Comparison of ENCODE assay signal across 14 cellular contexts in genomic region chr19:1789282-1790020, GRCh38. TPM values are rescaled to one million over a fixed set of nuclear protein-coding genes. Genes with fewer than 3 reads are reported as not detected.
DNase-seq lines count a peak whose midpoint lies in the region; ATAC-seq and TF ChIP-seq lines count a peak whose summit lies in the region.
"Had no signal": no experiment of that assay in that cellular context is flagged by ENCODE, and none has a peak within 500 bp of the region (broad histone marks: within the 10 kb centered on the region; RNA-seq: fewer than 3 reads in every experiment).

No MANE protein-coding gene starts in this region.

- intact Hi-C loops in left ventricle myocardium inferior (cut with micrococcal nuclease): no loop called here
- intact Hi-C loops in dendritic cell treated with granulocyte-macrophage colony-stimulating factor and Interleukin-4, amounts not matched to agents 40 ng/mL and 50 ng/mL, for 4 days (cut with micrococcal nuclease): loop anchor here (5.0 kb wide), 1 partner anchor 38 kb away; no protein-coding TSS in a partner anchor
- intact Hi-C loops in left lung (cut with DNase I): no loop called here
- intact Hi-C loops in activated CD8-positive, alpha-beta T cell treated with anti-CD3 and anti-CD28 coated beads for 36 hours (cut with micrococcal nuclease): no loop called here

- DNase-seq in left ventricle myocardium inferior: no peak
- DNase-seq in right atrium auricular region (ENCODE audit: low spot score): no peak
- no peak for DNase-seq in left lung
- DNase-seq in CD1c-positive myeloid dendritic cell (ENCODE audit: extremely low spot score): no peak
- DNase-seq in activated CD8-positive, alpha-beta T cell treated with anti-CD3 and anti-CD28 coated beads for 36 hours: no peak
- DNase-seq in iPS-NIHi7 (ENCODE audit: extremely low spot score): no peak
- DNase-seq in Peyer's patch: no peak
- DNase-seq: NCI-H1105, NCI-H510A had no signal

- CTCF ChIA-PET in activated CD8-positive, alpha-beta T cell treated with anti-CD3 and anti-CD28 coated beads for 36 hours (lab: Charles Lee): interaction anchor here (0.7 to 2.9 kb wide), 6 partner anchors 9 to 117 kb away, joined by 3 to 12 read pairs (median 4); no protein-coding TSS in a partner anchor

- H3K36me3 Mint-ChIP-seq in dendritic cell treated with granulocyte-macrophage colony-stimulating factor and Interleukin-4, amounts not matched to agents 40 ng/mL and 50 ng/mL, for 4 days (ENCODE audit: low read depth): no peaks in the 10 kb centered on the region
- no peaks in the 10 kb centered on the region for H3K36me3 Mint-ChIP-seq in activated CD8-positive, alpha-beta T cell treated with anti-CD3 and anti-CD28 coated beads for 36 hours (ENCODE audit: low read depth)
- H3K36me3 Mint-ChIP-seq: activated CD4-positive, alpha-beta memory T cell treated with anti-CD3 and anti-CD28 coated beads for 36 hours had no signal

- peaks cover 77% of the 10 kb centered on the region for H3K27me3 ChIP-seq in left ventricle myocardium inferior (ENCODE audit: low read depth)
- H3K27me3 ChIP-seq in right atrium auricular region: peaks cover 5 to 9% of the 10 kb centered on the region in 2 donors
- H3K27me3 ChIP-seq in left lung: peaks cover 0 to 76% of the 10 kb centered on the region in 2 donors
- H3K27me3 ChIP-seq in Peyer's patch: no peaks in the 10 kb centered on the region

- H3K4me1 ChIP-seq in left ventricle myocardium inferior: peaks cover 12% of the 10 kb centered on the region
- H3K4me1 ChIP-seq in right atrium auricular region: peaks cover 0 to 13% of the 10 kb centered on the region in 2 donors
- peaks cover 0 to 6% of the 10 kb centered on the region in 2 donors for H3K4me1 ChIP-seq in left lung
- H3K4me1 ChIP-seq in Peyer's patch: peaks cover 0 to 5% (median 0%) of the 10 kb centered on the region in 4 donors
- H3K4me1 ChIP-seq: prostate gland had no signal

- H3K4me3 Mint-ChIP-seq in dendritic cell treated with granulocyte-macrophage colony-stimulating factor and Interleukin-4, amounts not matched to agents 40 ng/mL and 50 ng/mL, for 4 days: peak overlapping the region; percentile 48
- H3K4me3 Mint-ChIP-seq in activated CD8-positive, alpha-beta T cell treated with anti-CD3 and anti-CD28 coated beads for 36 hours: no peak overlapping the region
- H3K4me3 Mint-ChIP-seq: activated CD4-positive, alpha-beta memory T cell treated with anti-CD3 and anti-CD28 coated beads for 36 hours had no signal

- H3K9me3 ChIP-seq in left ventricle myocardium inferior (replicated peaks) (no peaks in the 10 kb centered on the region), right atrium auricular region (no peaks in the 10 kb centered on the region), left lung (peaks cover 0 to 3% of the 10 kb centered on the region in 2 donors), Peyer's patch (no peaks in the 10 kb centered on the region)
- H3K9me3 ChIP-seq: prostate gland had no signal

- peaks cover 45% of the 10 kb centered on the region for H3K27me3 Mint-ChIP-seq in dendritic cell treated with granulocyte-macrophage colony-stimulating factor and Interleukin-4, amounts not matched to agents 40 ng/mL and 50 ng/mL, for 4 days
- peaks cover 11% of the 10 kb centered on the region for H3K27me3 Mint-ChIP-seq in activated CD8-positive, alpha-beta T cell treated with anti-CD3 and anti-CD28 coated beads for 36 hours

- H3K36me3 ChIP-seq in left ventricle myocardium inferior (no peaks in the 10 kb centered on the region), right atrium auricular region (no peaks in the 10 kb centered on the region), left lung (no peaks in the 10 kb centered on the region), Peyer's patch (no peaks in the 10 kb centered on the region)
- H3K36me3 ChIP-seq: prostate gland had no signal

- TF ChIP-seq POLR2A in Peyer's patch (IDR thresholded peaks at IDR 0.05): no peak

- POLR2A ChIA-PET in activated CD8-positive, alpha-beta T cell treated with anti-CD3 and anti-CD28 coated beads for 36 hours (lab: Charles Lee): no interaction called here

- TF ChIP-seq CTCF in left ventricle myocardium inferior (IDR thresholded peaks at IDR 0.05; ENCODE audit: borderline replicate concordance): no peak
- no peak for TF ChIP-seq CTCF in right atrium auricular region (IDR thresholded peaks at IDR 0.05)
- no peak for TF ChIP-seq CTCF in left lung (IDR thresholded peaks at IDR 0.05)
- TF ChIP-seq CTCF in activated CD8-positive, alpha-beta T cell treated with anti-CD3 and anti-CD28 coated beads for 36 hours (IDR thresholded peaks at IDR 0.05): no peak
- no peak for TF ChIP-seq CTCF in Peyer's patch (IDR thresholded peaks at IDR 0.05)

- H3K4me1 Mint-ChIP-seq in dendritic cell treated with granulocyte-macrophage colony-stimulating factor and Interleukin-4, amounts not matched to agents 40 ng/mL and 50 ng/mL, for 4 days (ENCODE audit: low read depth): peaks cover 9% of the 10 kb centered on the region
- peaks cover 4% of the 10 kb centered on the region for H3K4me1 Mint-ChIP-seq in activated CD8-positive, alpha-beta T cell treated with anti-CD3 and anti-CD28 coated beads for 36 hours (ENCODE audit: low read depth)

- H3K27ac ChIP-seq in left ventricle myocardium inferior (replicated peaks) (no peak overlapping the region), right atrium auricular region (no peak overlapping the region), left lung (no peak overlapping the region), Peyer's patch (no peak overlapping the region)
- H3K27ac ChIP-seq: prostate gland, RWPE1 had no signal

- H3K4me3 ChIP-seq in left ventricle myocardium inferior (peak overlapping the region; percentile 51), right atrium auricular region (peak overlapping the region in 1 of 2 donors; percentile 33), left lung (no peak overlapping the region), Peyer's patch (no peak overlapping the region)
- H3K4me3 ChIP-seq: prostate gland had no signal

- ATAC-seq in left lung: peak; percentile 25
- no peak for ATAC-seq in activated CD8-positive, alpha-beta T cell treated with anti-CD3 and anti-CD28 coated beads for 36 hours

- H3K9me3 Mint-ChIP-seq in dendritic cell treated with granulocyte-macrophage colony-stimulating factor and Interleukin-4, amounts not matched to agents 40 ng/mL and 50 ng/mL, for 4 days: no peaks in the 10 kb centered on the region
- H3K9me3 Mint-ChIP-seq in activated CD8-positive, alpha-beta T cell treated with anti-CD3 and anti-CD28 coated beads for 36 hours: no peaks in the 10 kb centered on the region
- H3K9me3 Mint-ChIP-seq: activated CD4-positive, alpha-beta memory T cell treated with anti-CD3 and anti-CD28 coated beads for 36 hours had no signal

- H3K27ac Mint-ChIP-seq in dendritic cell treated with granulocyte-macrophage colony-stimulating factor and Interleukin-4, amounts not matched to agents 40 ng/mL and 50 ng/mL, for 4 days: no peak overlapping the region
- no peak overlapping the region for H3K27ac Mint-ChIP-seq in activated CD8-positive, alpha-beta T cell treated with anti-CD3 and anti-CD28 coated beads for 36 hours
- H3K27ac Mint-ChIP-seq: activated CD4-positive, alpha-beta memory T cell treated with anti-CD3 and anti-CD28 coated beads for 36 hours had no signal

RNA-seq across cellular contexts. Expression of gene ATP8B3, which starts 22.6 kb away (rescaled TPM):
- total RNA-seq in left ventricle myocardium inferior (0.41 TPM), right atrium auricular region (under 1 TPM; 0.51 to 0.74 TPM), left lung (1 to 10 TPM; 1.9 to 2.5 TPM), Peyer's patch (1 to 10 TPM in 1 of 4 donors, under 1 TPM in 2, not detected in 1; 0.35 to 4.5 (median 0.94) TPM)
- total RNA-seq in activated CD8-positive, alpha-beta T cell treated with anti-CD3 and anti-CD28 coated beads for 36 hours: 1 to 10 TPM; 5.8 to 8.2 TPM

RNA-seq across cellular contexts. Expression of gene ONECUT3, which starts 36.1 kb away (rescaled TPM):
- total RNA-seq in left ventricle myocardium inferior (not detected), right atrium auricular region (not detected), left lung (not detected), Peyer's patch (under 1 TPM in 2 of 4 donors, not detected in 2; 0.27 to 0.28 TPM)
- total RNA-seq in activated CD8-positive, alpha-beta T cell treated with anti-CD3 and anti-CD28 coated beads for 36 hours: not detected
- total RNA-seq: activated CD4-positive, alpha-beta memory T cell treated with anti-CD3 and anti-CD28 coated beads for 36 hours; astrocyte; prostate gland had no signal

RNA-seq across cellular contexts. Expression of gene REXO1, which starts 58.8 kb away (rescaled TPM):
- total RNA-seq in left ventricle myocardium inferior: 17.7 TPM
- 10 to 100 TPM in 1 of 2 donors, 1 to 10 TPM in 1; 9.6 to 12.1 TPM for total RNA-seq in right atrium auricular region
- 10 to 100 TPM; 20.3 to 30.8 TPM for total RNA-seq in left lung
- 10 to 100 TPM; 43.4 to 46.8 TPM for total RNA-seq in activated CD8-positive, alpha-beta T cell treated with anti-CD3 and anti-CD28 coated beads for 36 hours
- total RNA-seq in Peyer's patch: 100 to 1,000 TPM in 1 of 4 donors, 10 to 100 TPM in 3; 47.0 to 101 (median 57.2) TPM
